In the genomic region with DNA sequence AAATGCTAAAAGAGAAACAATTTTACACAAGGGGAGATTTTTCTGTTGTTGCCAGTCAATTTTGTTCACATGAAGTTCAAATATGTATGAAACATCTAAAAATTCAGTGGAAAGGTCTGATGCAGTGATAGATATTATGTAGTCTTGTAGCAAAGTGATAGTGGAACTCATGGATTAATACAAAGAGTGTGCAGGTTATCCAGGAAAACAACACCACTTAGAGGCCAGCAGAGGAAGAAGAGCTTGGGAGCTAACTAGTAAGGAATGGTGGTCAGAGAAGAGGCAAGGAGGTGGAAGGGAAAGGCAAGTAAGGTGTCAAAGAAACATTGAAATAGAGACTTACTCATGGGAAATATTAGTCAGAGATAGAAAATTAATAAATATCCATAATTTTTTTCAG, we compare ENCODE assay signal across 14 cellular contexts.
DNase-seq lines count a peak whose midpoint lies in the region; ATAC-seq and TF ChIP-seq lines count a peak whose summit lies in the region.
"Had no signal": no experiment of that assay in that cellular context is flagged by ENCODE, and none has a peak within 500 bp of the region (broad histone marks: within the 10 kb centered on the region; RNA-seq: fewer than 3 reads in every experiment).

No MANE protein-coding gene starts in this region.

- H3K4me1 ChIP-seq in HCT116 (ENCODE audit: control insufficient read depth in 1 of 2, insufficient read depth in 2 of 2, low read length in 2 of 2): no peaks in the 10 kb centered on the region
- H3K4me1 ChIP-seq: BE2C had no signal

- TF ChIP-seq RAD21 in HCT116 (IDR thresholded peaks at IDR 0.05; ENCODE audit: low read depth): peak; percentile 60

- H4K20me1 ChIP-seq in HCT116 (ENCODE audit: insufficient read depth): no peaks in the 10 kb centered on the region

- no peak overlapping the region for H2AFZ ChIP-seq in HCT116 (ENCODE audit: low read depth, low read length, poor library complexity, severe bottlenecking)

- intact Hi-C loops in HCT116 (cut with micrococcal nuclease): no loop called here

- RAD21 ChIA-PET in HCT116 (lab: Charles Lee; ENCODE audit: low non-redundant PET in 1 of 2, low total read pairs in 2 of 2, uncharacterized antibody in 2 of 2, unreplicated experiment in 2 of 2): interaction anchor here in 1 of 2 experiments (1.0 kb wide), 1 partner anchor 217 kb away, joined by 3 read pairs; no protein-coding TSS in a partner anchor

- no peak overlapping the region for H3K9ac ChIP-seq in HCT116 (ENCODE audit: low read length)

- POLR2A ChIA-PET in HCT116 (lab: Charles Lee): no interaction called here

- no TSS peak for BruUV-seq in HCT116 (replicated peaks; lab: Mats Ljungman, UMichigan)

- TF ChIP-seq CTCF in HCT116 (IDR thresholded peaks at IDR 0.05 in 2 of 3, conservative IDR thresholded peaks at IDR 0.05 in 1 of 3; ENCODE audit: borderline replicate concordance in 1 of 3, insufficient read depth in 1 of 3, low read depth in 2 of 3, low read length in 2 of 3) (peak; percentile 13 to 33 (median 22); a peak in 2 of 6 replicates), VCaP (conservative IDR thresholded peaks at IDR 0.05) (peak; percentile 77)

- no peak overlapping the region for H3K4me3 ChIP-seq in HCT116 (replicated peaks in 1 of 2; ENCODE audit: low read depth in 1 of 2, low read length in 2 of 2)
- H3K4me3 ChIP-seq: ovary had no signal

- TF ChIP-seq POLR2A in HCT116 (IDR thresholded peaks at IDR 0.05; ENCODE audit: borderline replicate concordance, extremely low read depth, insufficient read depth, insufficient read length): no peak

- no peak overlapping the region for H3K4me2 ChIP-seq in HCT116 (ENCODE audit: low read length)

- H3K27ac ChIP-seq in HCT116 (ENCODE audit: low read depth, low read length): no peak overlapping the region
- H3K27ac ChIP-seq in VCaP: no peak overlapping the region
- H3K27ac ChIP-seq: ovary had no signal

- H3K27me3 ChIP-seq in HCT116 (ENCODE audit: insufficient read depth, low read length): no peaks in the 10 kb centered on the region
- H3K27me3 ChIP-seq: BE2C, ovary had no signal

- 0 out of 2 replicates have a peak, but pooled peaks have one; percentile 49 for ATAC-seq in HCT116
- ATAC-seq in HG03354 (IDR thresholded peaks at IDR 0.05; ENCODE audit: poor library complexity, severe bottlenecking, unreplicated experiment): no peak
- ATAC-seq in GM18511 (IDR thresholded peaks at IDR 0.05; ENCODE audit: unreplicated experiment): no peak
- ATAC-seq in GM18873 (IDR thresholded peaks at IDR 0.05; ENCODE audit: low FRiP score, unreplicated experiment): no peak
- ATAC-seq: left ventricle myocardium superior; stimulated activated memory B cell treated with anti-CD40 and anti-IgM and Interleukin-4, amounts not matched to agents 10 μg/mL and 1 μg/mL and 100 μg/mL, for 72 hours had no signal

- no peaks in the 10 kb centered on the region for H3K36me3 ChIP-seq in HCT116 (ENCODE audit: control insufficient read depth in 1 of 2, insufficient read depth in 2 of 2, low read length in 2 of 2)
- H3K36me3 ChIP-seq: BE2C, ovary had no signal

- DNase-seq in A172 (ENCODE audit: low spot score) (peak; percentile 7), HCT116 (ENCODE audit: low read depth, low spot score) (no peak), kidney glomerular epithelial cell (lab: John Stamatoyannopoulos, UW) (peak; percentile 36), amniotic stem cell (lab: John Stamatoyannopoulos, UW) (no peak)
- DNase-seq: activated naive CD8-positive, alpha-beta T cell treated with anti-CD3 and anti-CD28 coated beads, Interleukin-2, amount 10 ng/mL, durations not matched to agents 7 days and 5 days; BE2C; left ventricle myocardium superior; MM.1S; ovary had no signal

- H3K9me2 ChIP-seq in HCT116 (ENCODE audit: insufficient read depth): no peaks in the 10 kb centered on the region

- no peaks in the 10 kb centered on the region for H3K79me2 ChIP-seq in HCT116 (ENCODE audit: insufficient read depth, low read length)

- no peaks in the 10 kb centered on the region for H3K9me3 ChIP-seq in HCT116 (ENCODE audit: control insufficient read depth in 1 of 2, insufficient read depth in 1 of 2, low read depth in 1 of 2, low read length in 2 of 2)
- H3K9me3 ChIP-seq: BE2C, ovary had no signal

- CTCF ChIA-PET in HCT116 (lab: Charles Lee): interaction anchor here (0.9 to 2.1 kb wide), 2 partner anchors 11 to 167 kb away, joined by 3 to 15 read pairs; no protein-coding TSS in a partner anchor

TF ChIP-seq in HCT116, 20 proteins besides CTCF, POLR2A, EP300 and RAD21:
- TF ChIP-seq SRF (IDR thresholded peaks at IDR 0.05; ENCODE audit: low read depth) (no peak), SP1 (IDR thresholded peaks at IDR 0.05; ENCODE audit: low read depth) (no peak), FOSL1 (IDR thresholded peaks at IDR 0.05; ENCODE audit: low read depth) (no peak), CEBPB (IDR thresholded peaks at IDR 0.05; ENCODE audit: low read depth) (no peak), EZH2phosphoT487 (IDR thresholded peaks at IDR 0.05; ENCODE audit: borderline replicate concordance) (no peak), JUND (IDR thresholded peaks at IDR 0.05) (no peak), CBX3 (IDR thresholded peaks at IDR 0.05; ENCODE audit: low read depth) (no peak), TCF7L2 (IDR thresholded peaks at IDR 0.05; ENCODE audit: borderline replicate concordance, extremely low read depth, insufficient read depth, insufficient read length) (no peak), YY1 (IDR thresholded peaks at IDR 0.05; ENCODE audit: extremely low read depth, insufficient replicate concordance, low read depth, low read length) (no peak), ZFX (IDR thresholded peaks at IDR 0.05) (no peak), EZH2 (IDR thresholded peaks at IDR 0.05) (no peak), EGR1 (IDR thresholded peaks at IDR 0.05; ENCODE audit: low read depth) (no peak), SIN3A (IDR thresholded peaks at IDR 0.05; ENCODE audit: low read depth) (no peak)
- TF ChIP-seq, protein P1, sequence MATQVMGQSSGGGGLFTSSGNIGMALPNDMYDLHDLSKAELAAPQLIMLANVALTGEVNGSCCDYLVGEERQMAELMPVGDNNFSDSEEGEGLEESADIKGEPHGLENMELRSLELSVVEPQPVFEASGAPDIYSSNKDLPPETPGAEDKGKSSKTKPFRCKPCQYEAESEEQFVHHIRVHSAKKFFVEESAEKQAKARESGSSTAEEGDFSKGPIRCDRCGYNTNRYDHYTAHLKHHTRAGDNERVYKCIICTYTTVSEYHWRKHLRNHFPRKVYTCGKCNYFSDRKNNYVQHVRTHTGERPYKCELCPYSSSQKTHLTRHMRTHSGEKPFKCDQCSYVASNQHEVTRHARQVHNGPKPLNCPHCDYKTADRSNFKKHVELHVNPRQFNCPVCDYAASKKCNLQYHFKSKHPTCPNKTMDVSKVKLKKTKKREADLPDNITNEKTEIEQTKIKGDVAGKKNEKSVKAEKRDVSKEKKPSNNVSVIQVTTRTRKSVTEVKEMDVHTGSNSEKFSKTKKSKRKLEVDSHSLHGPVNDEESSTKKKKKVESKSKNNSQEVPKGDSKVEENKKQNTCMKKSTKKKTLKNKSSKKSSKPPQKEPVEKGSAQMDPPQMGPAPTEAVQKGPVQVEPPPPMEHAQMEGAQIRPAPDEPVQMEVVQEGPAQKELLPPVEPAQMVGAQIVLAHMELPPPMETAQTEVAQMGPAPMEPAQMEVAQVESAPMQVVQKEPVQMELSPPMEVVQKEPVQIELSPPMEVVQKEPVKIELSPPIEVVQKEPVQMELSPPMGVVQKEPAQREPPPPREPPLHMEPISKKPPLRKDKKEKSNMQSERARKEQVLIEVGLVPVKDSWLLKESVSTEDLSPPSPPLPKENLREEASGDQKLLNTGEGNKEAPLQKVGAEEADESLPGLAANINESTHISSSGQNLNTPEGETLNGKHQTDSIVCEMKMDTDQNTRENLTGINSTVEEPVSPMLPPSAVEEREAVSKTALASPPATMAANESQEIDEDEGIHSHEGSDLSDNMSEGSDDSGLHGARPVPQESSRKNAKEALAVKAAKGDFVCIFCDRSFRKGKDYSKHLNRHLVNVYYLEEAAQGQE (IDR thresholded peaks at IDR 0.05; ENCODE audit: low read depth): no peak
- TF ChIP-seq, protein P2, sequence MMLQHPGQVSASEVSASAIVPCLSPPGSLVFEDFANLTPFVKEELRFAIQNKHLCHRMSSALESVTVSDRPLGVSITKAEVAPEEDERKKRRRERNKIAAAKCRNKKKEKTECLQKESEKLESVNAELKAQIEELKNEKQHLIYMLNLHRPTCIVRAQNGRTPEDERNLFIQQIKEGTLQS (IDR thresholded peaks at IDR 0.05): no peak
- TF ChIP-seq, protein P3, sequence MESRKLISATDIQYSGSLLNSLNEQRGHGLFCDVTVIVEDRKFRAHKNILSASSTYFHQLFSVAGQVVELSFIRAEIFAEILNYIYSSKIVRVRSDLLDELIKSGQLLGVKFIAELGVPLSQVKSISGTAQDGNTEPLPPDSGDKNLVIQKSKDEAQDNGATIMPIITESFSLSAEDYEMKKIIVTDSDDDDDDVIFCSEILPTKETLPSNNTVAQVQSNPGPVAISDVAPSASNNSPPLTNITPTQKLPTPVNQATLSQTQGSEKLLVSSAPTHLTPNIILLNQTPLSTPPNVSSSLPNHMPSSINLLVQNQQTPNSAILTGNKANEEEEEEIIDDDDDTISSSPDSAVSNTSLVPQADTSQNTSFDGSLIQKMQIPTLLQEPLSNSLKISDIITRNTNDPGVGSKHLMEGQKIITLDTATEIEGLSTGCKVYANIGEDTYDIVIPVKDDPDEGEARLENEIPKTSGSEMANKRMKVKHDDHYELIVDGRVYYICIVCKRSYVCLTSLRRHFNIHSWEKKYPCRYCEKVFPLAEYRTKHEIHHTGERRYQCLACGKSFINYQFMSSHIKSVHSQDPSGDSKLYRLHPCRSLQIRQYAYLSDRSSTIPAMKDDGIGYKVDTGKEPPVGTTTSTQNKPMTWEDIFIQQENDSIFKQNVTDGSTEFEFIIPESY (IDR thresholded peaks at IDR 0.05; ENCODE audit: extremely low read depth, insufficient replicate concordance, low read length): no peak

Comparison
In these comparisons a context has a peak if more than half of its experiments do, and no peak if none do; other contexts are left out.
1. DNase-seq: peak in A172 (single experiment) and kidney glomerular epithelial cell (single experiment); none in HCT116 (single experiment) and amniotic stem cell (single experiment).